In the genomic region with DNA sequence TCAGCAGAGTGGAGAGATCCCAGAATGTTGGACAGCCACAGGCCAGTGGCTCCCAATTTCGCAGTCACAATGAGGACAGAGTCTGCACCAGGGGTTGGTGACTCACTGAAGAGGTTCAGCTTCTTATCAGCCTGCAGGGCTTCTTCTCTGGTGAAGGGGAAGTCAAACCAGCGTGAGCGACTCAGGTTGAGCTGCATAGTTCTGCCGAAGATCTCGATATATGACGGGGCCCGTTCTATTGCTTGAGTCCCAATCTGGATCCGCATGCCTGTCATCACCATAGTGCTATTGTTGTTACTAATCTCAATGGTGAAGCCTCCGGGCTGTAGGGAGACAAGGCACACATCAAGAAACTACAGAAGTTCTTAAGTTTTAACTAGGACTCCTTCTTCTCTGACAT, we compare ENCODE assay signal across 32 cellular contexts.
"Had no signal": no experiment of that assay in that cellular context is flagged by ENCODE, and none has a peak within 500 bp of the region (broad histone marks: within the 10 kb centered on the region; RNA-seq: fewer than 3 reads in every experiment).

No MANE protein-coding gene starts in this region.

- H3K4me2 ChIP-seq: KMS-11 had no signal

- DNase-seq: activated CD4-positive, alpha-beta T cell treated with anti-CD3 and anti-CD28 coated beads, Interleukin-2, amount 10 ng/mL, durations not matched to agents 24 days and 14 days; activated CD4-positive, alpha-beta T cell treated with anti-CD3 and anti-CD28 coated beads, Interleukin-2, amount 50 U/mL, for 4 hours; activated CD8-positive, alpha-beta T cell treated with anti-CD3 and anti-CD28 coated beads for 36 hours; activated effector memory CD4-positive, alpha-beta T cell treated with Interleukin-2 at 50 U/mL for 16 hours; activated naive CD4-positive, alpha-beta T cell treated with anti-CD3 and anti-CD28 coated beads, Interleukin-2, amount 10 ng/mL, durations not matched to agents 7 days and 5 days; activated T-cell treated with anti-CD3 and anti-CD28 coated beads, Interleukin-2, amount 50 U/mL, for 48 hours; amygdala; central memory CD4-positive, alpha-beta T cell; MM.1S; NCI-H1048; NCI-H1105 treated with DMSO at 0.1 percent for 48 hours; NCI-H1436 treated with DMSO at 0.1 percent for 48 hours; NCI-H1694 treated with DMSO at 0.1 percent for 48 hours; NCI-H2029; NCI-H510A; NCI-H526; NCI-H748 treated with DMSO at 0.1 percent for 48 hours; NK-92 treated with Interleukin-12 subunit alpha and Interleukin-12 subunit beta, amount 100 ng/mL, for 24 hours; PC-3; Peyer's patch; RPMI8226; SHP77 treated with DMSO at 0.1 percent for 48 hours; T-cell; T-helper 2 cell; T-helper 9 cell had no signal

- H3K27me3 Mint-ChIP-seq: activated CD4-positive, alpha-beta T cell treated with anti-CD3 and anti-CD28 coated beads, Interleukin-2, amount 10 ng/mL, durations not matched to agents 24 days and 14 days; activated CD8-positive, alpha-beta T cell treated with anti-CD3 and anti-CD28 coated beads for 36 hours; activated naive CD4-positive, alpha-beta T cell treated with anti-CD3 and anti-CD28 coated beads, Interleukin-2, amount 10 ng/mL, durations not matched to agents 7 days and 5 days; activated naive CD8-positive, alpha-beta T cell; brain; T-cell had no signal

- FAIRE-seq: colon, TTC549 had no signal

- H3K9me3 Mint-ChIP-seq: activated CD4-positive, alpha-beta T cell treated with anti-CD3 and anti-CD28 coated beads, Interleukin-2, amount 10 ng/mL, durations not matched to agents 24 days and 14 days; activated CD8-positive, alpha-beta T cell treated with anti-CD3 and anti-CD28 coated beads for 36 hours; activated naive CD4-positive, alpha-beta T cell treated with anti-CD3 and anti-CD28 coated beads, Interleukin-2, amount 10 ng/mL, durations not matched to agents 7 days and 5 days; brain; T-cell had no signal

- H3K27ac Mint-ChIP-seq: activated CD4-positive, alpha-beta T cell treated with anti-CD3 and anti-CD28 coated beads, Interleukin-2, amount 10 ng/mL, durations not matched to agents 24 days and 14 days; activated CD8-positive, alpha-beta T cell treated with anti-CD3 and anti-CD28 coated beads for 36 hours; activated naive CD4-positive, alpha-beta T cell treated with anti-CD3 and anti-CD28 coated beads, Interleukin-2, amount 10 ng/mL, durations not matched to agents 7 days and 5 days; activated naive CD8-positive, alpha-beta T cell; brain; T-cell had no signal

- H3K9me3 ChIP-seq: Peyer's patch, SJSA1 had no signal

- H3K4me3 Mint-ChIP-seq: activated CD4-positive, alpha-beta T cell treated with anti-CD3 and anti-CD28 coated beads, Interleukin-2, amount 10 ng/mL, durations not matched to agents 24 days and 14 days; activated CD8-positive, alpha-beta T cell treated with anti-CD3 and anti-CD28 coated beads for 36 hours; activated naive CD4-positive, alpha-beta T cell treated with anti-CD3 and anti-CD28 coated beads, Interleukin-2, amount 10 ng/mL, durations not matched to agents 7 days and 5 days; activated naive CD8-positive, alpha-beta T cell; brain; T-cell had no signal

- H3K27ac ChIP-seq: KMS-11, Peyer's patch, SJSA1 had no signal

- H3K9ac ChIP-seq: KMS-11 had no signal

- H3K4me3 ChIP-seq: Peyer's patch, SJSA1 had no signal

- H3K4me1 ChIP-seq: Peyer's patch, SJSA1 had no signal

- H3K4me1 Mint-ChIP-seq: brain had no signal

- H3K27me3 ChIP-seq: Peyer's patch, SJSA1 had no signal

- ATAC-seq: activated CD8-positive, alpha-beta T cell treated with anti-CD3 and anti-CD28 coated beads for 36 hours; PC-3; SK-N-SH treated with all-trans-retinoic acid at 6 μM for 48 hours; T-cell had no signal
